10 cellular contexts compared by ENCODE assay signal in genomic region chr6:5763871-5764270, GRCh38.
A peak's percentile ranks its signal among the peaks of the same experiment; 100 is the strongest.
DNase-seq lines count a peak whose midpoint lies in the region; ATAC-seq and TF ChIP-seq lines count a peak whose summit lies in the region.
"Had no signal": no experiment of that assay in that cellular context is flagged by ENCODE, and none has a peak within 500 bp of the region (broad histone marks: within the 10 kb centered on the region; RNA-seq: fewer than 3 reads in every experiment).

No MANE protein-coding gene starts in this region.

- TF ChIP-seq CTCF in coronary artery (IDR thresholded peaks at IDR 0.05) = no peak

- H3K4me3 ChIP-seq in coronary artery = peak overlapping the region; percentile 56

- in situ Hi-C loops in G401 (cut with HindIII; ENCODE audit: low sequenced_read_pairs) = no loop called here

- intact Hi-C loops in sciatic nerve (cut with DNase I) = no loop called here

- ATAC-seq in GM18868 (IDR thresholded peaks at IDR 0.05; ENCODE audit: unreplicated experiment) = peak; percentile 65
- ATAC-seq in HG03039 (IDR thresholded peaks at IDR 0.05; ENCODE audit: unreplicated experiment) = peak; percentile 31
- ATAC-seq in sciatic nerve = peak; percentile 20
- ATAC-seq in activated T-helper 17 cell treated with anti-CD3 and anti-CD28 coated beads, Interleukin-2, amount 50 U/mL, for 72 hours (replicated peaks) = no peak
- ATAC-seq: natural killer cell treated with Interleukin-12 subunit alpha and Interleukin-12 subunit beta and Interleukin-15 and Interleukin-18, amount 100 ng/mL, for 72 hours had no signal

- H3K4me1 Mint-ChIP-seq in activated T-helper 17 cell treated with anti-CD3 and anti-CD28 coated beads, Interleukin-2, amount 50 U/mL, for 72 hours = no peaks in the 10 kb centered on the region

- no peaks in the 10 kb centered on the region for H3K27me3 Mint-ChIP-seq in activated T-helper 17 cell treated with anti-CD3 and anti-CD28 coated beads, Interleukin-2, amount 50 U/mL, for 72 hours
- H3K27me3 Mint-ChIP-seq: natural killer cell treated with Interleukin-12 subunit alpha and Interleukin-12 subunit beta and Interleukin-15 and Interleukin-18, amount 100 ng/mL, for 72 hours had no signal

- DNase-seq in coronary artery (ENCODE audit: low spot score) = no peak
- no peak for DNase-seq in sciatic nerve (ENCODE audit: low spot score)
- no peak for DNase-seq in stimulated activated CD4-positive, alpha-beta T cell treated with anti-CD3 and anti-CD28 coated beads, Interleukin-2, amount 100 ng/mL, for 24 hours
- no peak for DNase-seq in NCI-H1048 (lab: John Stamatoyannopoulos, UW)
- DNase-seq in G401 (ENCODE audit: low spot score) = no peak
- DNase-seq: NCI-H2171 treated with DMSO at 0.1 percent for 48 hours had no signal

- no peak overlapping the region for H3K27ac Mint-ChIP-seq in activated T-helper 17 cell treated with anti-CD3 and anti-CD28 coated beads, Interleukin-2, amount 50 U/mL, for 72 hours
- H3K27ac Mint-ChIP-seq: natural killer cell treated with Interleukin-12 subunit alpha and Interleukin-12 subunit beta and Interleukin-15 and Interleukin-18, amount 100 ng/mL, for 72 hours had no signal

- H3K4me3 Mint-ChIP-seq in activated T-helper 17 cell treated with anti-CD3 and anti-CD28 coated beads, Interleukin-2, amount 50 U/mL, for 72 hours = no peak overlapping the region
- H3K4me3 Mint-ChIP-seq: natural killer cell treated with Interleukin-12 subunit alpha and Interleukin-12 subunit beta and Interleukin-15 and Interleukin-18, amount 100 ng/mL, for 72 hours had no signal

- H3K27ac ChIP-seq in coronary artery = peak overlapping the region; percentile 84 to 89

- H3K9me3 Mint-ChIP-seq in activated T-helper 17 cell treated with anti-CD3 and anti-CD28 coated beads, Interleukin-2, amount 50 U/mL, for 72 hours = peaks cover 13% of the 10 kb centered on the region

- no peaks in the 10 kb centered on the region for H3K36me3 Mint-ChIP-seq in activated T-helper 17 cell treated with anti-CD3 and anti-CD28 coated beads, Interleukin-2, amount 50 U/mL, for 72 hours (ENCODE audit: low read depth)
